ENCODE assay signal across 15 cellular contexts in the genomic region with DNA sequence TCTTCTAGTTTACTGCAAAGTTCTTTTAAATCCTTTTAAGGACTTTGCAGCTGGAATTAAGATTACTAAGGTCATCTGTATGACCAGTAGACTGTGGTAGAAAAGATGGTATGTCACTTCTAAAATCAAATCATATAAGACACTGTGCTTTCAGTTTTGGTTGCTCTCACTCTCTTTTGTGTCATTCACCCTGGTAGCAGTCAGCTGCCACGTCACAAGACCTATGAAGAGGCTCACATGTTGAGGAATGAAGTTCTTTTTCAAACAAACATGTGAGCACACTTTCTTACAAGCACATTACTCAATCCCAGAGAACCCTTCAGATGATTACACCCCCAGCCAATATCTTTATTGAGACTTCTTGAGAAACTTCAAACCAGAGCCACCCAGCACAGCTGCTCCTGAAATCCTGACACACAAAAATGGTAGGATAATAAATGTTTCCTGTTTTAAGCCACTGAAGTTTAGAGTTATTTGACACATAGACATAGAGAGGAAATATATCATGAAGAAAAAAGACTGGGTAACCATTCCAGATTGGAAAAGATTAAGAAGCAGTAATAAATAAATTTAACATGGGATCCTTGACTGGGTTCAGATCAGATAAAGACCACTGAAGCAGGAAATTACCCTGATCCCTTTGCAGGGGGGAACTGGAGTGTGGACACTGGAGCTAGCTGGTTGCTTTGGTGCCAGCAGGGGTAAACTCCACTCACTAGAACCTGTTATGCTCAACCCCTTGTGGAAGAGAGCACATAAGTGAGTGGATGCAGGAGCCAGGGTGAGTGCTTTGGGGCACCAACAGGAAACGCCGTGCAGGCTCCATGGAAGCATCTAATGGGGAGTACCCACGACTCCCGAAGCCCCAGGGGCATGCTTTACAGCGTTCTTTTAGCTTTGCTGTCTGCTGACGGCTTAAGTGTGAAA.
A peak's percentile ranks its signal among the peaks of the same experiment; 100 is the strongest.
DNase-seq lines count a peak whose midpoint lies in the region; ATAC-seq and TF ChIP-seq lines count a peak whose summit lies in the region.
"Had no signal": no experiment of that assay in that cellular context is flagged by ENCODE, and none has a peak within 500 bp of the region (broad histone marks: within the 10 kb centered on the region; RNA-seq: fewer than 3 reads in every experiment).

No MANE protein-coding gene starts in this region.

- no peak overlapping the region for H3K18ac ChIP-seq in H9 (ENCODE audit: insufficient read length, low read depth, low read length)

- H3K9ac ChIP-seq in H9 (ENCODE audit: extremely low read depth, insufficient read length, low read length): no peak overlapping the region
- H3K9ac ChIP-seq: SK-N-SH had no signal

- no peak overlapping the region for H2BK12ac ChIP-seq in H9 (ENCODE audit: insufficient read length, low read depth, low read length)

- no peak overlapping the region for H2BK15ac ChIP-seq in H9 (ENCODE audit: low read depth, low read length)

- H3K56ac ChIP-seq in H9 (ENCODE audit: insufficient read length, low read depth, low read length): no peak overlapping the region

- 0 out of 5 replicates have a peak, but pooled peaks cover 0 to 3% of the 10 kb centered on the region in 2 experiments for H3K9me3 Mint-ChIP-seq in H9
- H3K9me3 Mint-ChIP-seq: nephron progenitor cell had no signal

- no peaks in the 10 kb centered on the region for H3K9me3 ChIP-seq in H9 (ENCODE audit: control insufficient read depth, low read depth, low read length)
- H3K9me3 ChIP-seq in heart left ventricle: peaks cover 0 to 6% (median 0%) of the 10 kb centered on the region in 12 donors
- H3K9me3 ChIP-seq: SK-N-SH, uterus had no signal

- no peak overlapping the region for H3K23ac ChIP-seq in H9 (ENCODE audit: insufficient read length, low read depth, low read length)

- H3K4me1 ChIP-seq in H9 (ENCODE audit: insufficient read depth, low read length) (no peaks in the 10 kb centered on the region; the same call in 1 of the 2 replicates), heart left ventricle (no peaks in the 10 kb centered on the region)
- H3K4me1 ChIP-seq: uterus had no signal

- no peak overlapping the region for H3K4ac ChIP-seq in H9 (ENCODE audit: low read depth, low read length)

- TF ChIP-seq CTCF in H9 (conservative IDR thresholded peaks at IDR 0.05): no peak
- no peak for TF ChIP-seq CTCF in heart left ventricle (IDR thresholded peaks at IDR 0.05)

- no peak overlapping the region for H4K8ac ChIP-seq in H9 (replicated peaks; ENCODE audit: insufficient read length, low read depth, low read length)

- no peak overlapping the region for H4K91ac ChIP-seq in H9 (ENCODE audit: insufficient read length, low read depth, low read length)

- H3K4me3 ChIP-seq in heart left ventricle: no peak overlapping the region
- H3K4me3 ChIP-seq: heart right ventricle, uterus had no signal

- WGBS in H9 (ENCODE audit: extremely low coverage, insufficient read length, low lambda C conversion rate): no CpG with 5 or more reads among the region's 7 CpGs
- WGBS in heart left ventricle, 4 donors: 69 to 82% (median 76%) methylated on average over 7 of the region's 7 CpGs

- no peak overlapping the region for H2BK5ac ChIP-seq in H9 (ENCODE audit: insufficient read length, low read length)

- peaks cover 0 to 2% (median 0%) of the 10 kb centered on the region in 3 experiments; a peak in 2 of 7 replicates for H3K36me3 Mint-ChIP-seq in H9 (ENCODE audit: insufficient read depth in 1 of 3, low read depth in 3 of 3)

- no peak overlapping the region for H3K4me2 ChIP-seq in H9 (ENCODE audit: insufficient read depth, insufficient read length, low read length)
- H3K4me2 ChIP-seq: SK-N-SH had no signal

- no peak overlapping the region for H2AFZ ChIP-seq in H9 (ENCODE audit: low read length)

- H4K20me1 ChIP-seq in H9 (ENCODE audit: control insufficient read depth, insufficient read depth, insufficient read length): no peaks in the 10 kb centered on the region

- no peak overlapping the region for H2BK20ac ChIP-seq in H9 (ENCODE audit: low read depth, low read length, poor library complexity, severe bottlenecking)

- DNase-seq in islet precursor cell (peak; percentile 37), H9 (no peak), heart left ventricle (no peak), SHP77 treated with DMSO at 0.1 percent for 48 hours (lab: John Stamatoyannopoulos, UW) (no peak)
- DNase-seq: DND-41; heart right ventricle; NCI-H1417; nephron progenitor cell; SK-N-SH; stimulated activated CD4-positive, alpha-beta T cell treated with anti-CD3 and anti-CD28 coated beads, Interleukin-4, amount 100 ng/mL, for 4 hours; uterus had no signal

- H3K4me1 Mint-ChIP-seq in H9: peaks cover 0 to 4% of the 10 kb centered on the region in 2 experiments; a peak in 1 of 4 replicates

- H2AK5ac ChIP-seq in H9 (ENCODE audit: insufficient read length, low read length): no peak overlapping the region

- H3K79me1 ChIP-seq in H9 (ENCODE audit: insufficient read depth, low read depth, low read length, poor library complexity, severe bottlenecking): no peaks in the 10 kb centered on the region

- H3K27me3 Mint-ChIP-seq in H9 (ENCODE audit: low read depth): no peaks in the 10 kb centered on the region

- no peak overlapping the region for H2BK120ac ChIP-seq in H9 (ENCODE audit: low read depth, low read length, poor library complexity, severe bottlenecking)

- peak overlapping the region in 1 of 3 experiments; percentile 82; a peak in 1 of 7 replicates for H3K27ac Mint-ChIP-seq in H9
- H3K27ac Mint-ChIP-seq: nephron progenitor cell had no signal

- TF ChIP-seq POLR2A in heart left ventricle (IDR thresholded peaks at IDR 0.05): no peak

- no peaks in the 10 kb centered on the region for H3K36me3 ChIP-seq in heart left ventricle
- H3K36me3 ChIP-seq: heart right ventricle, uterus had no signal

- H4K5ac ChIP-seq in H9 (ENCODE audit: insufficient read length, low read depth, low read length): no peak overlapping the region

- no peaks in the 10 kb centered on the region for H3K79me2 ChIP-seq in H9 (ENCODE audit: insufficient read depth, low read length)

- H3K23me2 ChIP-seq in H9 (ENCODE audit: insufficient read length, low read depth, low read length, poor library complexity, severe bottlenecking): no peaks in the 10 kb centered on the region

- no peak overlapping the region for H3K27ac ChIP-seq in H9 (ENCODE audit: insufficient read length, low read depth, low read length)
- no peak overlapping the region for H3K27ac ChIP-seq in heart left ventricle
- H3K27ac ChIP-seq: heart right ventricle, uterus had no signal

- H3K4me3 Mint-ChIP-seq in H9: no peak overlapping the region
- H3K4me3 Mint-ChIP-seq: nephron progenitor cell had no signal

- intact Hi-C loops in heart left ventricle (cut with DNase I): no loop called here

- H3K27me3 ChIP-seq in H9 (ENCODE audit: insufficient read depth, low read length) (no peaks in the 10 kb centered on the region), heart left ventricle (no peaks in the 10 kb centered on the region)
- H3K27me3 ChIP-seq: heart right ventricle, uterus had no signal

- ATAC-seq in GM18861 (IDR thresholded peaks at IDR 0.05; ENCODE audit: unreplicated experiment): peak; percentile 84
- peak; percentile 94 for ATAC-seq in GM21423 (IDR thresholded peaks at IDR 0.05; ENCODE audit: unreplicated experiment)
- ATAC-seq in HG03159 (IDR thresholded peaks at IDR 0.05; ENCODE audit: unreplicated experiment): peak; percentile 89
- ATAC-seq in heart left ventricle: no peak
- ATAC-seq in HG03045 (IDR thresholded peaks at IDR 0.05; ENCODE audit: unreplicated experiment): no peak
- ATAC-seq: heart right ventricle had no signal

- H3T11ph ChIP-seq in H9 (ENCODE audit: low read length): no peak overlapping the region

- H3K14ac ChIP-seq in H9 (ENCODE audit: insufficient read depth, low read length): no peak overlapping the region

Comparison
In these comparisons a context has a peak if more than half of its experiments do, and no peak if none do; other contexts are left out.
1. ATAC-seq: peak in GM18861 (single experiment), GM21423 (single experiment) and HG03159 (single experiment); none in heart left ventricle (0 of 4) and HG03045 (single experiment).